Comparison of ENCODE assay signal across 8 cellular contexts in the genomic region with DNA sequence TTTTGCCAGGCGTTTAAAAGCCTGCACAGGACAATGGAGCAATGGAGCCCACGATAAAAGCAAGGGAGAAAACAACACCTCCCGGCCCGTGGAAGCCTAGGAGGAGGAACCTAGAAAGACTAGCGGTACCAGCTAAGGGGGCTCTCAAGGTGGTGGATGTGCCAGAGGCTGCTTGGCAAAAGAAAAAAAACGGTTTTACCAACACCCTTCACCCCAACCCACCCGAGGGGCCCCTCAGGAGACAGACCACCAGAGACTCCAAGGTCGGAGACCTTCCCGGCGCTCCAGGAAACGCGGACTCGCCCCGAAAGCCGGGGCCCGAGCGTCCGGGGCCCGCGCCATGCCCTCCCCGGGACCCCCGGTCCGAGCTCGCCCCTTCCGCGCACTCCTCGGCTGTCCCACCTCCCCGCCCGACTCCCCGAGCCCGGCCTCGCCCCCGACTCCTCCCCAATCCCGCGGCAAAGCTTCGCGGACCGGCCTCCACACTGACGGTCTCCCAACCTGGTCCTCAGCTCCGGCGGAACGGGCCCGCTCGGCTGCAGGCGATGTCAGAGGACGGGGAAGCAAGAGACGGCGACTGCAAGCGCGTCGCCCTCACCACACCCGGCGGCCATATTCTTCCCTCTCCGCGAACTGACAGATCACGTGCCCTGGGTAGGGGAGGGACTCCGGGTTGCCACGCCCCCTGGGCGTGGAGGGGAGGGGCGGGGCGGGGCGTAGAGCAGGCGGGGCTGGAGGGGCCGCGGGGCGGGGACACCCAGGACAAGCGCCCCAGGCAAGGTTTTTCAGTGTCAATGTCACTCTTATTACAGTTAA. TPM values are rescaled to one million over a fixed set of nuclear protein-coding genes. Genes with fewer than 3 reads are reported as not detected.
DNase-seq lines count a peak whose midpoint lies in the region; ATAC-seq and TF ChIP-seq lines count a peak whose summit lies in the region.

TSS of gene KIDINS220 (minus strand) at position 635 of the 816 bp plus-strand sequence. CDS start 10,520 bp downstream, outside the sequence.

- DNase-seq in GM12865 (ENCODE audit: low read depth) (peak; percentile 91), NCI-H1105 (lab: John Stamatoyannopoulos, UW) (peak; percentile 69), T-cell (peak; percentile 75 to 93 (median 82)), heart left ventricle (peak; percentile 85 to 92 (median 87)), posterior cingulate gyrus (peak; percentile 75 to 98 (median 90)), type B pancreatic cell (ENCODE audit: extremely low spot score, unreplicated experiment) (peak; percentile 90)

- peaks cover 0 to 50% (median 36%) of the 10 kb centered on the region in 12 donors for H3K4me1 ChIP-seq in heart left ventricle

- H3K4me3 ChIP-seq in GM12865 (ENCODE audit: low read depth, low read length), result peak within 1 kb of the TSS; percentile 71
- H3K4me3 ChIP-seq in heart left ventricle, result peak within 1 kb of the TSS; percentile 71 to 99 (median 92)

- H3K4me3 Mint-ChIP-seq in T-cell (peak within 1 kb of the TSS; percentile 96 to 100 (median 99)), type B pancreatic cell (peak within 1 kb of the TSS; percentile 100)

- TF ChIP-seq CTCF in GM12865 (IDR thresholded peaks at IDR 0.05; ENCODE audit: insufficient read depth, low read depth, low read length, missing control alignments) (no peak), heart left ventricle (IDR thresholded peaks at IDR 0.05) (no peak), type B pancreatic cell (conservative IDR thresholded peaks at IDR 0.05) (no peak)

- ATAC-seq in HG02623 (IDR thresholded peaks at IDR 0.05; ENCODE audit: unreplicated experiment) (peak; percentile 87), T-cell (replicated peaks in 1 of 4) (peak; percentile 90 to 97 (median 95)), heart left ventricle (peak; percentile 94 to 99 (median 98))

- H3K27me3 Mint-ChIP-seq in T-cell (peaks cover 0 to 3% of the 10 kb centered on the region in 2 donors), type B pancreatic cell (no peaks in the 10 kb centered on the region)

- H3K9me3 ChIP-seq in heart left ventricle, result no peaks in the 10 kb centered on the region

- H3K4me1 Mint-ChIP-seq in T-cell (peaks cover 52 to 63% (median 52%) of the 10 kb centered on the region in 3 donors), type B pancreatic cell (ENCODE audit: unreplicated experiment) (peaks cover 34% of the 10 kb centered on the region)

- WGBS in adipose tissue, 3 donors, result 0 to 1% (median 1%) methylated on average over 56 to 67 of the region's 67 CpGs
- 0 to 2% (median 1%) methylated on average over 36 to 67 of the region's 67 CpGs for WGBS in heart left ventricle, 4 donors

- no peaks in the 10 kb centered on the region for H3K36me3 ChIP-seq in heart left ventricle

- H3K27ac Mint-ChIP-seq in T-cell (peak within 1 kb of the TSS; percentile 97 to 99), type B pancreatic cell (peak within 1 kb of the TSS; percentile 96)

- POLR2A ChIA-PET in T-cell (lab: Charles Lee), result interaction anchor here (0.6 to 0.7 kb wide), 3 partner anchors 33 to 1972 kb away, joined by 3 to 5 read pairs (median 3); no protein-coding TSS in a partner anchor

- CTCF ChIA-PET in T-cell (lab: Charles Lee), result interaction anchor here (0.6 to 0.7 kb wide), 5 partner anchors 614 to 1744 kb away, joined by 3 to 6 read pairs (median 4); partner anchors contain the start of gene TAF1B (in 1 of the 2)

- no peaks in the 10 kb centered on the region for H3K27me3 ChIP-seq in heart left ventricle

- TF ChIP-seq POLR2A in heart left ventricle (IDR thresholded peaks at IDR 0.05), result peak in 1 of 2 donors; percentile 91

- H3K27ac ChIP-seq in adipose tissue (ENCODE audit: low read depth, low read length) (no peak within 1 kb of the TSS), heart left ventricle (peak within 1 kb of the TSS; percentile 71 to 94 (median 86))

- H3K36me3 Mint-ChIP-seq in T-cell (peaks cover 11% of the 10 kb centered on the region), type B pancreatic cell (peaks cover 8% of the 10 kb centered on the region)

- intact Hi-C loops in heart left ventricle (cut with DNase I), result loop anchor here in 1 of 10 donors (10.0 kb wide), 1 partner anchor 168 kb away; the partner anchor contains the start of gene MBOAT2
- intact Hi-C loops in posterior cingulate gyrus (cut with DNase I), result loop anchor here (5.0 kb wide), 1 partner anchor 165 kb away; the partner anchor contains the start of gene MBOAT2

- H3K9me3 Mint-ChIP-seq in T-cell, result no peaks in the 10 kb centered on the region
- peaks cover 16% of the 10 kb centered on the region for H3K9me3 Mint-ChIP-seq in type B pancreatic cell

RNA-seq across cellular contexts. Expression of gene KIDINS220, which starts in this region (rescaled TPM):
- 10 to 100 TPM; 40.0 to 50.0 (median 42.7) TPM for total RNA-seq in T-cell
- polyA plus RNA-seq in adipose tissue, result 10 to 100 TPM; 10.8 to 17.4 (median 14.2) TPM
- 100 to 1,000 TPM in 1 of 9 donors, 10 to 100 TPM in 8; 56.5 to 108 (median 80.2) TPM for total RNA-seq in heart left ventricle
- polyA plus RNA-seq in heart left ventricle, result 10 to 100 TPM; 22.7 to 38.4 TPM
- 63.2 and 73.1 TPM in 2 replicates for total RNA-seq in type B pancreatic cell (ENCODE audit: low replicate concordance)
